Comparison of ENCODE assay signal across 8 cellular contexts in the genomic region with DNA sequence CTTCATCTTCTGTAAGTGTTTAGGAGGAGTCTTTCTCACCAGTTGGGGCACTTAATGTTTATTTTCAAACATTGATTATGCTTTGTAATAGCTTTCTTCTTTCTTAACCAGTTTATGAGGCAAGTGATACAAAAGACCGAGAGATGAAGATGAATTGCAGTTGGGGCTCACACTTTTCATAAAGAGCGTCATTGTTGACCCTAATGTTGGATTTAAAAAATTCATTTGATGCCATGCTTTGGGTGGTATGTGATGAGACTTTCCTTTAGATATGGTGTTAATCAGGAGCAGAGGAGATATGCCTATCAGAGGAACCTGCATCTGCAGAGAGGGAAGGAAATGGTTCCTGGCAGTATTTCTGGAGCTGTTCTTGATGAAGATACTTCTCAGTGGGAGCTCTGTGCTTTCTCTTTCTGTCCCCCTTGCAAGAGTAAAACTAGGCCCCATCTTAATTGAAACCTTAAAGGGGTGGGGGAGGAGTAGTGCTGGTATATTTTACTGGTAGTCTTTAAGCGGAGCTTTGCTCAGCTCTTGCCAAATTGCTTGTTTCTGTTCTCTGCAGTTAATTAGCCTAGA. TPM values are rescaled to one million over a fixed set of nuclear protein-coding genes. Genes with fewer than 3 reads are reported as not detected.
DNase-seq lines count a peak whose midpoint lies in the region; ATAC-seq and TF ChIP-seq lines count a peak whose summit lies in the region.

No MANE protein-coding gene starts in this region.

- H3K79me2 ChIP-seq in fibroblast of lung (ENCODE audit: control insufficient read depth, insufficient read depth, low read length) = peaks cover 69% of the 10 kb centered on the region

- no peak overlapping the region for H3K27ac Mint-ChIP-seq in activated T-cell treated with anti-CD3 and anti-CD28 coated beads, Interleukin-2, amount 50 U/mL, for 72 hours
- no peak overlapping the region for H3K27ac Mint-ChIP-seq in activated T-cell treated with anti-CD3 and anti-CD28 coated beads, Interleukin-2, amount 50 U/mL, for 24 hours

- no peak overlapping the region for H3K4me3 Mint-ChIP-seq in activated T-cell treated with anti-CD3 and anti-CD28 coated beads, Interleukin-2, amount 50 U/mL, for 72 hours
- H3K4me3 Mint-ChIP-seq in activated T-cell treated with anti-CD3 and anti-CD28 coated beads, Interleukin-2, amount 50 U/mL, for 24 hours = no peak overlapping the region

- H3K27me3 Mint-ChIP-seq in activated T-cell treated with anti-CD3 and anti-CD28 coated beads, Interleukin-2, amount 50 U/mL, for 72 hours (ENCODE audit: low read depth) = no peaks in the 10 kb centered on the region
- H3K27me3 Mint-ChIP-seq in activated T-cell treated with anti-CD3 and anti-CD28 coated beads, Interleukin-2, amount 50 U/mL, for 24 hours = no peaks in the 10 kb centered on the region

- H3K27ac ChIP-seq in fibroblast of lung (ENCODE audit: insufficient read depth, low read length) = peak overlapping the region; percentile 9
- peak overlapping the region in 3 of 4 donors; percentile 5 to 94 (median 7) for H3K27ac ChIP-seq in upper lobe of left lung

- peak in 1 of 2 donors; percentile 22 for DNase-seq in activated T-cell treated with anti-CD3 and anti-CD28 coated beads, Interleukin-2, amount 50 U/mL, for 72 hours
- DNase-seq in activated T-cell treated with anti-CD3 and anti-CD28 coated beads, Interleukin-2, amount 50 U/mL, for 24 hours = no peak
- no peak for DNase-seq in MG63
- DNase-seq in fibroblast of lung (ENCODE audit: low read depth in 2 of 2) = peak in 1 of 2 donors; percentile 8
- DNase-seq in upper lobe of left lung = no peak
- DNase-seq in DMS153 (lab: John Stamatoyannopoulos, UW) = no peak
- no peak for DNase-seq in SKM-1 (lab: John Stamatoyannopoulos, UW; ENCODE audit: unreplicated experiment)

- H3K9me3 ChIP-seq in MG63 (no peaks in the 10 kb centered on the region), fibroblast of lung (ENCODE audit: control insufficient read depth, insufficient read depth, low read depth, low read length) (no peaks in the 10 kb centered on the region), upper lobe of left lung (no peaks in the 10 kb centered on the region)

- TF ChIP-seq CTCF in fibroblast of lung (conservative IDR thresholded peaks at IDR 0.05 in 1 of 2, IDR thresholded peaks at IDR 0.05 in 1 of 2; ENCODE audit: low read depth in 1 of 2, low read length in 2 of 2) = no peak
- TF ChIP-seq CTCF in upper lobe of left lung (IDR thresholded peaks at IDR 0.05) = no peak

- H3K9ac ChIP-seq in fibroblast of lung (ENCODE audit: insufficient read depth, low read length) = no peak overlapping the region

- peak; percentile 12 to 21 for ATAC-seq in activated T-cell treated with anti-CD3 and anti-CD28 coated beads, Interleukin-2, amount 50 U/mL, for 72 hours (replicated peaks in 1 of 2)
- no peak for ATAC-seq in upper lobe of left lung (ENCODE audit: low FRiP score in 2 of 2)
- ATAC-seq in GM19452 (IDR thresholded peaks at IDR 0.05; ENCODE audit: unreplicated experiment) = no peak

- TF ChIP-seq EP300 in upper lobe of left lung (IDR thresholded peaks at IDR 0.05) = no peak

- TF ChIP-seq POLR2A in upper lobe of left lung (IDR thresholded peaks at IDR 0.05) = no peak

- peaks cover 3 to 5% of the 10 kb centered on the region in 2 donors for H3K36me3 Mint-ChIP-seq in activated T-cell treated with anti-CD3 and anti-CD28 coated beads, Interleukin-2, amount 50 U/mL, for 72 hours (ENCODE audit: insufficient read depth in 2 of 2)
- peaks cover 15% of the 10 kb centered on the region for H3K36me3 Mint-ChIP-seq in activated T-cell treated with anti-CD3 and anti-CD28 coated beads, Interleukin-2, amount 50 U/mL, for 24 hours (ENCODE audit: low read depth)

- 52 to 66% methylated on average over 3 of the region's 3 CpGs for WGBS in upper lobe of left lung, 2 donors

- no peak overlapping the region for H2AFZ ChIP-seq in fibroblast of lung (ENCODE audit: low read length)

- H3K4me1 Mint-ChIP-seq in activated T-cell treated with anti-CD3 and anti-CD28 coated beads, Interleukin-2, amount 50 U/mL, for 72 hours (ENCODE audit: low read depth) = peaks cover 17% of the 10 kb centered on the region
- peaks cover 42% of the 10 kb centered on the region for H3K4me1 Mint-ChIP-seq in activated T-cell treated with anti-CD3 and anti-CD28 coated beads, Interleukin-2, amount 50 U/mL, for 24 hours (ENCODE audit: low read depth)

- H3K4me2 ChIP-seq in fibroblast of lung (ENCODE audit: extremely low read depth, insufficient read depth, low read length) = peak overlapping the region; percentile 80

- H3K4me3 ChIP-seq in MG63 (peak overlapping the region; percentile 87), fibroblast of lung (replicated peaks in 1 of 4; ENCODE audit: control extremely low read depth in 1 of 4, insufficient read depth in 1 of 4, low read depth in 3 of 4, low read length in 4 of 4) (peak overlapping the region; percentile 71 to 93 (median 90)), upper lobe of left lung (peak overlapping the region in 3 of 4 donors; percentile 7 to 85 (median 84))

- no peaks in the 10 kb centered on the region for H3K9me3 Mint-ChIP-seq in activated T-cell treated with anti-CD3 and anti-CD28 coated beads, Interleukin-2, amount 50 U/mL, for 72 hours
- H3K9me3 Mint-ChIP-seq in activated T-cell treated with anti-CD3 and anti-CD28 coated beads, Interleukin-2, amount 50 U/mL, for 24 hours = no peaks in the 10 kb centered on the region

- H3K36me3 ChIP-seq in MG63 (no peaks in the 10 kb centered on the region), fibroblast of lung (ENCODE audit: control insufficient read depth, insufficient read depth, low read length) (no peaks in the 10 kb centered on the region), upper lobe of left lung (no peaks in the 10 kb centered on the region)

- H3K27me3 ChIP-seq in MG63 (no peaks in the 10 kb centered on the region), fibroblast of lung (ENCODE audit: control insufficient read depth, insufficient read depth, low read length) (no peaks in the 10 kb centered on the region), upper lobe of left lung (no peaks in the 10 kb centered on the region)

- H3K4me1 ChIP-seq in fibroblast of lung (ENCODE audit: control insufficient read depth, extremely low read depth, insufficient read depth, low read length) = peaks cover 7% of the 10 kb centered on the region
- peaks cover 13 to 38% (median 28%) of the 10 kb centered on the region in 4 donors for H3K4me1 ChIP-seq in upper lobe of left lung

- no peaks in the 10 kb centered on the region for H4K20me1 ChIP-seq in fibroblast of lung (ENCODE audit: control insufficient read depth, extremely low read depth, insufficient read depth, low read length)

RNA-seq across cellular contexts. Expression of gene EML4, which starts 2.3 kb away (rescaled TPM):
- total RNA-seq in activated T-cell treated with anti-CD3 and anti-CD28 coated beads, Interleukin-2, amount 50 U/mL, for 72 hours = 10 to 100 TPM; 79.2 to 82.2 TPM
- total RNA-seq in MG63 (2014; rRNA removed; shearing (Covaris generic); ENCODE audit: low replicate concordance) = 18.5 and 19.5 TPM in 2 replicates
- total RNA-seq in fibroblast of lung (30.8 and 49.5 TPM in 2 replicates), upper lobe of left lung (10 to 100 TPM; 42.7 to 96.9 (median 62.0) TPM)
- polyA plus RNA-seq in fibroblast of lung = 62.7 and 65.4 TPM in 2 replicates
- 32.0 and 34.4 TPM in 2 replicates for polyA plus RNA-seq in fibroblast of lung (2012)
- 26.4 and 35.9 TPM in 2 replicates for polyA minus RNA-seq in fibroblast of lung (ENCODE audit: low replicate concordance)

Comparison
In these comparisons a context has a peak if more than half of its experiments do, and no peak if none do; other contexts are left out.
1. ATAC-seq: peak in activated T-cell treated with anti-CD3 and anti-CD28 coated beads, Interleukin-2, amount 50 U/mL, for 72 hours (2 of 2); none in upper lobe of left lung (0 of 2) and GM19452 (single experiment).
2. Peak in every context shown above with its lines, with median percentiles within 50 percentile points of each other: H3K4me3 ChIP-seq.